Comparison of ENCODE assay signal across 19 cellular contexts in genomic region chr15:68268405-68268804, GRCh38. TPM values are rescaled to one million over a fixed set of nuclear protein-coding genes. Genes with fewer than 3 reads are reported as not detected.
DNase-seq lines count a peak whose midpoint lies in the region; ATAC-seq and TF ChIP-seq lines count a peak whose summit lies in the region.
"Had no signal": no experiment of that assay in that cellular context is flagged by ENCODE, and none has a peak within 500 bp of the region (broad histone marks: within the 10 kb centered on the region; RNA-seq: fewer than 3 reads in every experiment).

No MANE protein-coding gene starts in this region.

- peak; percentile 61 for DNase-seq in NCI-H1048 (lab: John Stamatoyannopoulos, UW)
- DNase-seq in RWPE2 (ENCODE audit: low spot score): no peak
- no peak for DNase-seq in esophagus squamous epithelium (lab: John Stamatoyannopoulos, UW)
- no peak for DNase-seq in suprapubic skin (ENCODE audit: low spot score in 2 of 2)
- DNase-seq in natural killer cell: no peak
- DNase-seq in NCI-H146 (lab: John Stamatoyannopoulos, UW): no peak
- DNase-seq in HuH-7.5 (ENCODE audit: low spot score): no peak
- DNase-seq: CD4-positive, CD25-positive, alpha-beta regulatory T cell; DND-41; GM23248; HCEC 1CT; MV-4-11; NCI-H1436; NCI-H226; OCI-M1; SJCRH30; SW 1271 had no signal

- intact Hi-C loops in esophagus squamous epithelium (cut with DNase I): no loop called here
- intact Hi-C loops in natural killer cell (cut with micrococcal nuclease): no loop called here

- H3K4me3 ChIP-seq in RWPE2 (ENCODE audit: severe bottlenecking) (no peak overlapping the region), esophagus squamous epithelium (no peak overlapping the region), suprapubic skin (no peak overlapping the region)
- H3K4me3 ChIP-seq: GM23248, K562, SJCRH30 had no signal

- H3K27ac Mint-ChIP-seq in natural killer cell: no peak overlapping the region
- H3K27ac Mint-ChIP-seq: B cell; CD4-positive, CD25-positive, alpha-beta regulatory T cell had no signal

- no peaks in the 10 kb centered on the region for H3K36me3 Mint-ChIP-seq in natural killer cell
- H3K36me3 Mint-ChIP-seq: CD4-positive, CD25-positive, alpha-beta regulatory T cell had no signal

- TF ChIP-seq CTCF in RWPE2 (IDR thresholded peaks at IDR 0.05; ENCODE audit: poor library complexity, severe bottlenecking): no peak
- TF ChIP-seq CTCF in esophagus squamous epithelium (IDR thresholded peaks at IDR 0.05): no peak
- TF ChIP-seq CTCF in suprapubic skin (IDR thresholded peaks at IDR 0.05): no peak
- TF ChIP-seq CTCF in natural killer cell (IDR thresholded peaks at IDR 0.05): no peak

- H3K27me3 ChIP-seq in RWPE2 (ENCODE audit: insufficient read depth, poor library complexity, severe bottlenecking) (no peaks in the 10 kb centered on the region), esophagus squamous epithelium (no peaks in the 10 kb centered on the region), suprapubic skin (no peaks in the 10 kb centered on the region)
- H3K27me3 ChIP-seq: SJCRH30 had no signal

- H3K9me3 ChIP-seq in RWPE2 (ENCODE audit: severe bottlenecking): no peaks in the 10 kb centered on the region
- no peaks in the 10 kb centered on the region for H3K9me3 ChIP-seq in esophagus squamous epithelium
- H3K9me3 ChIP-seq in suprapubic skin: no peaks in the 10 kb centered on the region
- H3K9me3 ChIP-seq: SJCRH30 had no signal

- H3K4me3 Mint-ChIP-seq in natural killer cell: no peak overlapping the region
- H3K4me3 Mint-ChIP-seq: B cell; CD4-positive, CD25-positive, alpha-beta regulatory T cell had no signal

- 18 to 26% methylated on average over 3 of the region's 3 CpGs for WGBS in esophagus squamous epithelium, 2 donors
- 15% methylated on average over 3 of the region's 3 CpGs for whole genome bisulfite sequencing in suprapubic skin

- peaks cover 24 to 36% of the 10 kb centered on the region in 2 donors for H3K27me3 Mint-ChIP-seq in natural killer cell (ENCODE audit: low read depth in 2 of 2)

- H3K36me3 ChIP-seq in RWPE2 (ENCODE audit: low read depth) (no peaks in the 10 kb centered on the region), esophagus squamous epithelium (no peaks in the 10 kb centered on the region), suprapubic skin (no peaks in the 10 kb centered on the region)
- H3K36me3 ChIP-seq: SJCRH30 had no signal

- TF ChIP-seq EP300 in suprapubic skin (IDR thresholded peaks at IDR 0.05): no peak

- H3K27ac ChIP-seq in RWPE2 (ENCODE audit: poor library complexity, severe bottlenecking) (peak overlapping the region; percentile 80), esophagus squamous epithelium (peak overlapping the region in 3 of 4 donors; percentile 20 to 69 (median 59)), suprapubic skin (peak overlapping the region; percentile 69)
- H3K27ac ChIP-seq: GM23248, SJCRH30 had no signal

- ATAC-seq in RWPE2 (ENCODE audit: low read depth) (0 out of 3 replicates have a peak, but pooled peaks have one; percentile 3), natural killer cell (no peak)
- ATAC-seq: K562 had no signal

- TF ChIP-seq POLR2A in esophagus squamous epithelium (IDR thresholded peaks at IDR 0.05) (no peak), suprapubic skin (IDR thresholded peaks at IDR 0.05) (no peak)

- H3K9me3 Mint-ChIP-seq in natural killer cell: no peaks in the 10 kb centered on the region

- no peaks in the 10 kb centered on the region for H3K4me1 Mint-ChIP-seq in natural killer cell
- H3K4me1 Mint-ChIP-seq: B cell; CD4-positive, CD25-positive, alpha-beta regulatory T cell had no signal

- H3K4me1 ChIP-seq in RWPE2 (ENCODE audit: insufficient read depth, poor library complexity, severe bottlenecking) (peaks cover 65% of the 10 kb centered on the region), esophagus squamous epithelium (peaks cover 19 to 87% (median 23%) of the 10 kb centered on the region in 3 donors), suprapubic skin (peaks cover 58% of the 10 kb centered on the region)
- H3K4me1 ChIP-seq: SJCRH30 had no signal

RNA-seq across cellular contexts. Expression of gene FEM1B, which starts 9.1 kb away (rescaled TPM):
- 10 to 100 TPM; 32.3 to 64.4 (median 46.8) TPM for total RNA-seq in esophagus squamous epithelium
- total RNA-seq in suprapubic skin: 10 to 100 TPM; 56.3 to 89.6 (median 63.8) TPM
- total RNA-seq in natural killer cell: 10 to 100 TPM; 57.4 to 73.5 (median 67.9) TPM

RNA-seq across cellular contexts. Expression of gene CLN6, which starts 38.9 kb away (rescaled TPM):
- total RNA-seq in esophagus squamous epithelium (10 to 100 TPM; 13.2 to 30.8 (median 24.4) TPM), suprapubic skin (10 to 100 TPM; 20.3 to 38.1 (median 27.9) TPM), natural killer cell (10 to 100 TPM; 14.9 to 19.0 (median 15.5) TPM)
